In the genomic region with DNA sequence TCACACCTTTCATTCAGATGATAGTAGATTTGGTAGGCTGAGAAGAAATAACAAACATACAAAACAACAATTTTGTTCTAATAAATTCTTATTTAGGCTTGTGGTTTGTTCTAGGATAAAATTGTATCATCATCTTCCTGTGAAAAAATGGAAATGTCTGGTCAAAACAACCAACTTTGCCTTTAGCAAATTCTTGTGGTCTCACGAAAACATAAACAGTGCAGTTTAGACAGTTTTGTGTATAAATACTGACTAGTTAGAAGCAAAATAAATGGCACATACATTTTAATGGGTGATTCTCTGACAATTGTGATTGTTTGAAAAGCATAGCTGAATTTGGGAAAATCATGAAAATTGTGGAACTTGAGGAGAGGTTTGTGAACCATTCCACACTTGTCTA, we compare ENCODE assay signal across 26 cellular contexts.
DNase-seq lines count a peak whose midpoint lies in the region; ATAC-seq, FAIRE-seq and TF ChIP-seq lines count a peak whose summit lies in the region.
"Had no signal": no experiment of that assay in that cellular context is flagged by ENCODE, and none has a peak within 500 bp of the region (broad histone marks: within the 10 kb centered on the region; RNA-seq: fewer than 3 reads in every experiment).

No MANE protein-coding gene starts in this region.

- no peak overlapping the region for H3K4me3 ChIP-seq in mesenchymal stem cell (ENCODE audit: insufficient read depth in 1 of 2, low read depth in 1 of 2, low read length in 2 of 2)
- H3K4me3 ChIP-seq in smooth muscle cell, result no peak overlapping the region
- H3K4me3 ChIP-seq: BLaER1, GM12878 had no signal

- H3K36me3 ChIP-seq in mesenchymal stem cell (ENCODE audit: control insufficient read depth in 1 of 2, insufficient read depth in 2 of 2, low read depth in 1 of 2, low read length in 2 of 2) (no peaks in the 10 kb centered on the region), smooth muscle cell (ENCODE audit: low read depth) (no peaks in the 10 kb centered on the region)
- H3K36me3 ChIP-seq: BE2C, BLaER1 had no signal

- H3K27me3 Mint-ChIP-seq in type B pancreatic cell, result no peaks in the 10 kb centered on the region
- no peaks in the 10 kb centered on the region for H3K27me3 Mint-ChIP-seq in natural killer cell treated with Interleukin-12 subunit alpha and Interleukin-12 subunit beta and Interleukin-15 and Interleukin-18, amount 100 ng/mL, for 72 hours
- H3K27me3 Mint-ChIP-seq: CD4-positive, alpha-beta memory T cell; CD8-positive, alpha-beta memory T cell had no signal

- WGBS in mesenchymal stem cell, result 43% methylated on average over 1 of the region's 1 CpG
- WGBS in smooth muscle cell (ENCODE audit: low lambda C conversion rate), result 68% methylated on average over 1 of the region's 1 CpG

- H2AK5ac ChIP-seq in mesenchymal stem cell (ENCODE audit: low read length, severe bottlenecking), result no peak overlapping the region

- H3K23ac ChIP-seq in mesenchymal stem cell (ENCODE audit: low read length in 2 of 2), result no peak overlapping the region

- H3K4me1 ChIP-seq in mesenchymal stem cell (ENCODE audit: control insufficient read depth, insufficient read depth, low read depth, low read length) (no peaks in the 10 kb centered on the region), smooth muscle cell (ENCODE audit: low read depth) (no peaks in the 10 kb centered on the region)
- H3K4me1 ChIP-seq: BLaER1 had no signal

- no peak overlapping the region for H2BK12ac ChIP-seq in mesenchymal stem cell (ENCODE audit: low read length in 2 of 2)

- no peaks in the 10 kb centered on the region for H3K79me2 ChIP-seq in smooth muscle cell (ENCODE audit: low read depth)

- no peaks in the 10 kb centered on the region for H3F3A ChIP-seq in smooth muscle cell (ENCODE audit: low read depth)

- no peak for TF ChIP-seq POLR2A in GM12891 (IDR thresholded peaks at IDR 0.05; ENCODE audit: low read depth, low read length)

- no peak overlapping the region for H2AFZ ChIP-seq in mesenchymal stem cell (ENCODE audit: low read depth, low read length)
- peak overlapping the region; percentile 3 for H2AFZ ChIP-seq in smooth muscle cell (ENCODE audit: low read depth)

- no peaks in the 10 kb centered on the region for H4K20me1 ChIP-seq in smooth muscle cell (ENCODE audit: low read depth)
- H4K20me1 ChIP-seq: BLaER1 had no signal

- no peak overlapping the region for H2BK15ac ChIP-seq in mesenchymal stem cell (ENCODE audit: low read depth, poor library complexity, severe bottlenecking)

- DNase-seq in foreskin melanocyte (peak; percentile 75), mesenchymal stem cell (peak; percentile 70), smooth muscle cell (lab: John Stamatoyannopoulos, UW; ENCODE audit: unreplicated experiment) (no peak), type B pancreatic cell (ENCODE audit: extremely low spot score, unreplicated experiment) (no peak), GM12891 (ENCODE audit: insufficient read length, low spot score) (no peak), posterior cingulate gyrus (no peak)
- DNase-seq in natural killer cell treated with Interleukin-12 subunit alpha and Interleukin-12 subunit beta and Interleukin-15 and Interleukin-18, amount 100 ng/mL, for 72 hours (ENCODE audit: low spot score), result no peak
- DNase-seq: 8988T; ACHN; BE2C; C1 segment of cervical spinal cord; CD4-positive, alpha-beta memory T cell; CD4-positive, CD25-positive, alpha-beta regulatory T cell; CD8-positive, alpha-beta memory T cell; COR-L47; DMS 273 treated with DMSO at 0.1 percent for 48 hours; DMS153; DMS79; DND-41; EL; GDM1 had no signal

- no peaks in the 10 kb centered on the region for H3K9me3 Mint-ChIP-seq in type B pancreatic cell
- H3K9me3 Mint-ChIP-seq in natural killer cell treated with Interleukin-12 subunit alpha and Interleukin-12 subunit beta and Interleukin-15 and Interleukin-18, amount 100 ng/mL, for 72 hours, result no peaks in the 10 kb centered on the region
- H3K9me3 Mint-ChIP-seq: CD4-positive, alpha-beta memory T cell; CD8-positive, alpha-beta memory T cell had no signal

- H3K27me3 ChIP-seq in mesenchymal stem cell (ENCODE audit: control insufficient read depth in 1 of 2, insufficient read depth in 1 of 2, low read length in 2 of 2) (no peaks in the 10 kb centered on the region), smooth muscle cell (ENCODE audit: low read depth) (no peaks in the 10 kb centered on the region)
- H3K27me3 ChIP-seq: BE2C, BLaER1 had no signal

- H3K4ac ChIP-seq in mesenchymal stem cell (ENCODE audit: low read depth in 1 of 2, low read length in 2 of 2), result no peak overlapping the region

- no peak overlapping the region for H2BK120ac ChIP-seq in mesenchymal stem cell (ENCODE audit: low read depth, low read length)

- H3K14ac ChIP-seq in mesenchymal stem cell (ENCODE audit: low read length in 2 of 2), result no peak overlapping the region

- TF ChIP-seq CTCF in smooth muscle cell (IDR thresholded peaks at IDR 0.05; ENCODE audit: borderline replicate concordance, insufficient read depth, poor library complexity, severe bottlenecking), result no peak
- TF ChIP-seq CTCF in type B pancreatic cell (conservative IDR thresholded peaks at IDR 0.05), result no peak

- H3K9me3 ChIP-seq in mesenchymal stem cell (ENCODE audit: control insufficient read depth, low read length) (no peaks in the 10 kb centered on the region), smooth muscle cell (replicated peaks; ENCODE audit: low read depth) (no peaks in the 10 kb centered on the region)
- H3K9me3 ChIP-seq: BE2C, BLaER1 had no signal

- H3K4me1 Mint-ChIP-seq in type B pancreatic cell (ENCODE audit: unreplicated experiment), result no peaks in the 10 kb centered on the region
- H3K4me1 Mint-ChIP-seq in natural killer cell treated with Interleukin-12 subunit alpha and Interleukin-12 subunit beta and Interleukin-15 and Interleukin-18, amount 100 ng/mL, for 72 hours (ENCODE audit: low read depth in 2 of 2), result no peaks in the 10 kb centered on the region
- H3K4me1 Mint-ChIP-seq: CD14-positive monocyte; CD4-positive, alpha-beta memory T cell; CD4-positive, CD25-positive, alpha-beta regulatory T cell; CD8-positive, alpha-beta memory T cell had no signal

- intact Hi-C loops in posterior cingulate gyrus (cut with DNase I), result no loop called here

- H3K79me1 ChIP-seq in mesenchymal stem cell (replicated peaks; ENCODE audit: low read length, poor library complexity, severe bottlenecking), result no peaks in the 10 kb centered on the region

- H4K8ac ChIP-seq in mesenchymal stem cell (ENCODE audit: low read length), result no peak overlapping the region

- FAIRE-seq in endometrium (lab: Jason Lieb, UNC), result peak; percentile 87
- no peak for FAIRE-seq in GM12891 (lab: Jason Lieb, UNC)
- FAIRE-seq: A204.1, GM12878 had no signal

- no peak overlapping the region for H4K91ac ChIP-seq in mesenchymal stem cell (ENCODE audit: low read length)

- no peak overlapping the region for H3K18ac ChIP-seq in mesenchymal stem cell (ENCODE audit: low read depth in 1 of 2, low read length in 2 of 2)

- no peak overlapping the region for H3K27ac ChIP-seq in mesenchymal stem cell (ENCODE audit: low read length, poor library complexity, severe bottlenecking)
- H3K27ac ChIP-seq in smooth muscle cell (ENCODE audit: low read depth), result peak overlapping the region; percentile 40
- H3K27ac ChIP-seq: BLaER1 had no signal

- H3K4me2 ChIP-seq in mesenchymal stem cell (ENCODE audit: low read length, poor library complexity, severe bottlenecking) (no peak overlapping the region), smooth muscle cell (peak overlapping the region; percentile 60)
- H3K4me2 ChIP-seq: BLaER1 had no signal

- no peak overlapping the region for H3K4me3 Mint-ChIP-seq in type B pancreatic cell
- no peak overlapping the region for H3K4me3 Mint-ChIP-seq in natural killer cell treated with Interleukin-12 subunit alpha and Interleukin-12 subunit beta and Interleukin-15 and Interleukin-18, amount 100 ng/mL, for 72 hours
- H3K4me3 Mint-ChIP-seq: CD14-positive monocyte; CD4-positive, alpha-beta memory T cell; CD4-positive, CD25-positive, alpha-beta regulatory T cell; CD8-positive, alpha-beta memory T cell had no signal

- no peak overlapping the region for H2BK5ac ChIP-seq in mesenchymal stem cell (ENCODE audit: low read depth, low read length, poor library complexity, severe bottlenecking)

- no peak overlapping the region for H3K9ac ChIP-seq in mesenchymal stem cell (ENCODE audit: low read length)
- no peak overlapping the region for H3K9ac ChIP-seq in smooth muscle cell (ENCODE audit: low read depth)
- H3K9ac ChIP-seq: BLaER1 had no signal

- H3K36me3 Mint-ChIP-seq in type B pancreatic cell, result no peaks in the 10 kb centered on the region
- no peaks in the 10 kb centered on the region for H3K36me3 Mint-ChIP-seq in natural killer cell treated with Interleukin-12 subunit alpha and Interleukin-12 subunit beta and Interleukin-15 and Interleukin-18, amount 100 ng/mL, for 72 hours
- H3K36me3 Mint-ChIP-seq: CD14-positive monocyte; CD4-positive, alpha-beta memory T cell; CD4-positive, CD25-positive, alpha-beta regulatory T cell; CD8-positive, alpha-beta memory T cell had no signal

- no peak for ATAC-seq in natural killer cell treated with Interleukin-12 subunit alpha and Interleukin-12 subunit beta and Interleukin-15 and Interleukin-18, amount 100 ng/mL, for 72 hours
- ATAC-seq: GM12878 had no signal

- H3K27ac Mint-ChIP-seq in type B pancreatic cell, result no peak overlapping the region
- H3K27ac Mint-ChIP-seq in natural killer cell treated with Interleukin-12 subunit alpha and Interleukin-12 subunit beta and Interleukin-15 and Interleukin-18, amount 100 ng/mL, for 72 hours, result no peak overlapping the region
- H3K27ac Mint-ChIP-seq: CD14-positive monocyte; CD4-positive, alpha-beta memory T cell; CD4-positive, CD25-positive, alpha-beta regulatory T cell; CD8-positive, alpha-beta memory T cell had no signal

TF ChIP-seq in GM12891, 5 proteins besides CTCF, POLR2A, EP300 and RAD21:
- TF ChIP-seq SPI1 (IDR thresholded peaks at IDR 0.05; ENCODE audit: low read depth, low read length) (no peak), POU2F2 (IDR thresholded peaks at IDR 0.05; ENCODE audit: low read depth, low read length) (no peak), PAX5 (IDR thresholded peaks at IDR 0.05; ENCODE audit: insufficient read depth, low read length, severe bottlenecking) (no peak), POLR2AphosphoS5 (IDR thresholded peaks at IDR 0.05; ENCODE audit: low read depth, low read length) (no peak), TAF1 (IDR thresholded peaks at IDR 0.05; ENCODE audit: low read depth, low read length) (no peak)

Comparison
In these comparisons a context has a peak if more than half of its experiments do, and no peak if none do; other contexts are left out.
1. DNase-seq: peak in foreskin melanocyte (single experiment) and mesenchymal stem cell (single experiment); none in smooth muscle cell (single experiment), type B pancreatic cell (single experiment), GM12891 (single experiment), posterior cingulate gyrus (0 of 10) and natural killer cell treated with Interleukin-12 subunit alpha and Interleukin-12 subunit beta and Interleukin-15 and Interleukin-18, amount 100 ng/mL, for 72 hours (single experiment).